Comparison of ENCODE assay signal across 1 cellular context in the genomic region with DNA sequence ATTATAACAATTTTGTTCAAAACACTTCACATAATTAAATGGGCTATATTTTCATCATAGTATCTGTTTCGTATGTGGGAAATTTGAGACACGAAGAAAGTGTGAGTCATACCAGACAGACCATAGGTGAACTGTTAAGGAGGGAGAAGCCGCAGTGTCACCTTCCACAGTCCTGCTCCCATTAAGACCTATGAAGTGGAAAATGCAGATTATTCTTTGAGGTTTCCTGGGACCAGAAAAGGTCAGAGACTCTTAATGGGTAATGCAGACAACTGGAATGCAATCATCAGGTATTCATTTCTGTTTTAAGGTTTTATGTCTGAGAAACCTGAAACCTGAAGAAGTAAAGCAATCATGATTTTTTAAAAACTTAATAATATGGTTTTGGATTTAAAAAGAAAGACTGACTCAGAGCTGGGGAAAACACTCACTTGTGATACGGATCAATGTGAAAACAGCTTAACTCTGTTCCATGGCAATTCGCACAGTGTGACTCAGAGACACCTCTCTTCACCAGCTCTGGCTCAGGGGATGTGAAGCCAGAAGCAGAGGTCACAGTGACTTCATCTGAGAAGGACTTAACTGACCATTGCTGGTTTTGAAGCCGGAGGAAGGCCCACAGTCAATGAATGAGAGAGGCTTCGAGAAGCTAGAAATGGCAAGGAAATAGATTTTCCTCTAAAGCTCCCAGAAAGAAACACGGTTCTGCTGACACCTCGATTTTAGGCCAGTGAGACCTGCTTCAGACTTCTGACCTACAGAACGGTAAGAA.
TF ChIP-seq lines count a peak whose summit lies in the region.

No MANE protein-coding gene starts in this region.

TF ChIP-seq in WTC11, 78 proteins besides CTCF, POLR2A, EP300 and RAD21:
- TF ChIP-seq, protein P1, sequence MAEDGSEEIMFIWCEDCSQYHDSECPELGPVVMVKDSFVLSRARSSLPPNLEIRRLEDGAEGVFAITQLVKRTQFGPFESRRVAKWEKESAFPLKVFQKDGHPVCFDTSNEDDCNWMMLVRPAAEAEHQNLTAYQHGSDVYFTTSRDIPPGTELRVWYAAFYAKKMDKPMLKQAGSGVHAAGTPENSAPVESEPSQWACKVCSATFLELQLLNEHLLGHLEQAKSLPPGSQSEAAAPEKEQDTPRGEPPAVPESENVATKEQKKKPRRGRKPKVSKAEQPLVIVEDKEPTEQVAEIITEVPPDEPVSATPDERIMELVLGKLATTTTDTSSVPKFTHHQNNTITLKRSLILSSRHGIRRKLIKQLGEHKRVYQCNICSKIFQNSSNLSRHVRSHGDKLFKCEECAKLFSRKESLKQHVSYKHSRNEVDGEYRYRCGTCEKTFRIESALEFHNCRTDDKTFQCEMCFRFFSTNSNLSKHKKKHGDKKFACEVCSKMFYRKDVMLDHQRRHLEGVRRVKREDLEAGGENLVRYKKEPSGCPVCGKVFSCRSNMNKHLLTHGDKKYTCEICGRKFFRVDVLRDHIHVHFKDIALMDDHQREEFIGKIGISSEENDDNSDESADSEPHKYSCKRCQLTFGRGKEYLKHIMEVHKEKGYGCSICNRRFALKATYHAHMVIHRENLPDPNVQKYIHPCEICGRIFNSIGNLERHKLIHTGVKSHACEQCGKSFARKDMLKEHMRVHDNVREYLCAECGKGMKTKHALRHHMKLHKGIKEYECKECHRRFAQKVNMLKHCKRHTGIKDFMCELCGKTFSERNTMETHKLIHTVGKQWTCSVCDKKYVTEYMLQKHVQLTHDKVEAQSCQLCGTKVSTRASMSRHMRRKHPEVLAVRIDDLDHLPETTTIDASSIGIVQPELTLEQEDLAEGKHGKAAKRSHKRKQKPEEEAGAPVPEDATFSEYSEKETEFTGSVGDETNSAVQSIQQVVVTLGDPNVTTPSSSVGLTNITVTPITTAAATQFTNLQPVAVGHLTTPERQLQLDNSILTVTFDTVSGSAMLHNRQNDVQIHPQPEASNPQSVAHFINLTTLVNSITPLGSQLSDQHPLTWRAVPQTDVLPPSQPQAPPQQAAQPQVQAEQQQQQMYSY (CRISPR knock-in tag; IDR thresholded peaks at IDR 0.05), result no peak
- TF ChIP-seq, protein P2, sequence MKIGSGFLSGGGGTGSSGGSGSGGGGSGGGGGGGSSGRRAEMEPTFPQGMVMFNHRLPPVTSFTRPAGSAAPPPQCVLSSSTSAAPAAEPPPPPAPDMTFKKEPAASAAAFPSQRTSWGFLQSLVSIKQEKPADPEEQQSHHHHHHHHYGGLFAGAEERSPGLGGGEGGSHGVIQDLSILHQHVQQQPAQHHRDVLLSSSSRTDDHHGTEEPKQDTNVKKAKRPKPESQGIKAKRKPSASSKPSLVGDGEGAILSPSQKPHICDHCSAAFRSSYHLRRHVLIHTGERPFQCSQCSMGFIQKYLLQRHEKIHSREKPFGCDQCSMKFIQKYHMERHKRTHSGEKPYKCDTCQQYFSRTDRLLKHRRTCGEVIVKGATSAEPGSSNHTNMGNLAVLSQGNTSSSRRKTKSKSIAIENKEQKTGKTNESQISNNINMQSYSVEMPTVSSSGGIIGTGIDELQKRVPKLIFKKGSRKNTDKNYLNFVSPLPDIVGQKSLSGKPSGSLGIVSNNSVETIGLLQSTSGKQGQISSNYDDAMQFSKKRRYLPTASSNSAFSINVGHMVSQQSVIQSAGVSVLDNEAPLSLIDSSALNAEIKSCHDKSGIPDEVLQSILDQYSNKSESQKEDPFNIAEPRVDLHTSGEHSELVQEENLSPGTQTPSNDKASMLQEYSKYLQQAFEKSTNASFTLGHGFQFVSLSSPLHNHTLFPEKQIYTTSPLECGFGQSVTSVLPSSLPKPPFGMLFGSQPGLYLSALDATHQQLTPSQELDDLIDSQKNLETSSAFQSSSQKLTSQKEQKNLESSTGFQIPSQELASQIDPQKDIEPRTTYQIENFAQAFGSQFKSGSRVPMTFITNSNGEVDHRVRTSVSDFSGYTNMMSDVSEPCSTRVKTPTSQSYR (CRISPR knock-in tag; IDR thresholded peaks at IDR 0.05), result no peak
- TF ChIP-seq, protein P3, sequence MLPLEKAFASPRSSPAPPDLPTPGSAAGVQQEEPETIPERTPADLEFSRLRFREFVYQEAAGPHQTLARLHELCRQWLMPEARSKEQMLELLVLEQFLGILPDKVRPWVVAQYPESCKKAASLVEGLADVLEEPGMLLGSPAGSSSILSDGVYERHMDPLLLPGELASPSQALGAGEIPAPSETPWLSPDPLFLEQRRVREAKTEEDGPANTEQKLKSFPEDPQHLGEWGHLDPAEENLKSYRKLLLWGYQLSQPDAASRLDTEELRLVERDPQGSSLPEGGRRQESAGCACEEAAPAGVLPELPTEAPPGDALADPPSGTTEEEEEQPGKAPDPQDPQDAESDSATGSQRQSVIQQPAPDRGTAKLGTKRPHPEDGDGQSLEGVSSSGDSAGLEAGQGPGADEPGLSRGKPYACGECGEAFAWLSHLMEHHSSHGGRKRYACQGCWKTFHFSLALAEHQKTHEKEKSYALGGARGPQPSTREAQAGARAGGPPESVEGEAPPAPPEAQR (CRISPR knock-in tag; IDR thresholded peaks at IDR 0.05), result no peak
- TF ChIP-seq, protein P4, sequence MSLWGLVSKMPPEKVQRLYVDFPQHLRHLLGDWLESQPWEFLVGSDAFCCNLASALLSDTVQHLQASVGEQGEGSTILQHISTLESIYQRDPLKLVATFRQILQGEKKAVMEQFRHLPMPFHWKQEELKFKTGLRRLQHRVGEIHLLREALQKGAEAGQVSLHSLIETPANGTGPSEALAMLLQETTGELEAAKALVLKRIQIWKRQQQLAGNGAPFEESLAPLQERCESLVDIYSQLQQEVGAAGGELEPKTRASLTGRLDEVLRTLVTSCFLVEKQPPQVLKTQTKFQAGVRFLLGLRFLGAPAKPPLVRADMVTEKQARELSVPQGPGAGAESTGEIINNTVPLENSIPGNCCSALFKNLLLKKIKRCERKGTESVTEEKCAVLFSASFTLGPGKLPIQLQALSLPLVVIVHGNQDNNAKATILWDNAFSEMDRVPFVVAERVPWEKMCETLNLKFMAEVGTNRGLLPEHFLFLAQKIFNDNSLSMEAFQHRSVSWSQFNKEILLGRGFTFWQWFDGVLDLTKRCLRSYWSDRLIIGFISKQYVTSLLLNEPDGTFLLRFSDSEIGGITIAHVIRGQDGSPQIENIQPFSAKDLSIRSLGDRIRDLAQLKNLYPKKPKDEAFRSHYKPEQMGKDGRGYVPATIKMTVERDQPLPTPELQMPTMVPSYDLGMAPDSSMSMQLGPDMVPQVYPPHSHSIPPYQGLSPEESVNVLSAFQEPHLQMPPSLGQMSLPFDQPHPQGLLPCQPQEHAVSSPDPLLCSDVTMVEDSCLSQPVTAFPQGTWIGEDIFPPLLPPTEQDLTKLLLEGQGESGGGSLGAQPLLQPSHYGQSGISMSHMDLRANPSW (CRISPR knock-in tag; conservative IDR thresholded peaks at IDR 0.05; ENCODE audit: low read depth), result no peak
- TF ChIP-seq SMAD3 (CRISPR knock-in tag; IDR thresholded peaks at IDR 0.05; ENCODE audit: borderline replicate concordance) (no peak), HMGA2 (CRISPR knock-in tag; IDR thresholded peaks at IDR 0.05) (no peak), NR3C1 (CRISPR knock-in tag; conservative IDR thresholded peaks at IDR 0.05; ENCODE audit: low read depth) (no peak), MXD4 (CRISPR knock-in tag; IDR thresholded peaks at IDR 0.05; ENCODE audit: borderline replicate concordance) (no peak)
- TF ChIP-seq, protein P5, sequence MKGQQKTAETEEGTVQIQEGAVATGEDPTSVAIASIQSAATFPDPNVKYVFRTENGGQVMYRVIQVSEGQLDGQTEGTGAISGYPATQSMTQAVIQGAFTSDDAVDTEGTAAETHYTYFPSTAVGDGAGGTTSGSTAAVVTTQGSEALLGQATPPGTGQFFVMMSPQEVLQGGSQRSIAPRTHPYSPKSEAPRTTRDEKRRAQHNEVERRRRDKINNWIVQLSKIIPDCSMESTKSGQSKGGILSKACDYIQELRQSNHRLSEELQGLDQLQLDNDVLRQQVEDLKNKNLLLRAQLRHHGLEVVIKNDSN (CRISPR knock-in tag; IDR thresholded peaks at IDR 0.05), result no peak
